Comparison of ENCODE assay signal across 8 cellular contexts in the genomic region with DNA sequence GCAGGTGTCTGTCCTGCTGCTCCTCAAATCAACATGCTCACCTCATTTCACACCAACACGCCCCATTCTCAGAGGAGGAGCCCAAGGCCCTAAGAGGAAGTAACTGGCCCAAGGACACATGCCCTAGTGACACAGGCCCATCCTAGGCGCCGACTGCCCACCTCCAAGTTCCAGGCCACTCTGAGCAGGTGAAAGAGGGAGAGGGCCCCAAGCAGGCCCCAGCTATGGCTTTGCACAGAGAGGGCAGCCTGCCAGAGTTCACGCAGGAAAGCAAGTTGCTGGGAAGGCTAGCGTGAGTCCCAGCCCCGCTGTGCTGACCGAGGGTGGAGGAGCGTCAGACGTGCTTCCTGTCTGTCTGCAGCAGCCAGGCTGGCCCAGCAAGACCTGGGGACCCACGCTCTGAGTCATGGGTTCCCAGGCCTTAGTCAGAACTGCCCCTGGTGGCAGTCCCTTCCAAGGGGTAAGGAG. TPM values are rescaled to one million over a fixed set of nuclear protein-coding genes. Genes with fewer than 3 reads are reported as not detected.
A peak's percentile ranks its signal among the peaks of the same experiment; 100 is the strongest.
DNase-seq lines count a peak whose midpoint lies in the region; ATAC-seq and TF ChIP-seq lines count a peak whose summit lies in the region.
"Not testable (repeated sequence)": the region's sequence is repeated elsewhere in the genome, so short reads cannot be mapped to it uniquely, and the experiment has no call there.

No MANE protein-coding gene starts in this region.

- not testable (repeated sequence) for H3K23ac ChIP-seq in neuronal stem cell (ENCODE audit: low read depth, low read length, poor library complexity)

- not testable (repeated sequence) for H3K4ac ChIP-seq in neuronal stem cell (ENCODE audit: low read length)

- H3K4me3 ChIP-seq in Panc1 (ENCODE audit: low read depth in 2 of 2, low read length in 2 of 2); neuronal stem cell (ENCODE audit: low read length in 2 of 2): not testable (repeated sequence)

- not testable (repeated sequence) for BruUV-seq in Panc1 (replicated peaks; lab: Mats Ljungman, UMichigan)

- not testable (repeated sequence) for TF ChIP-seq CTCF in Panc1 (IDR thresholded peaks at IDR 0.05); endothelial cell (IDR thresholded peaks at IDR 0.05; ENCODE audit: unreplicated experiment); type B pancreatic cell (conservative IDR thresholded peaks at IDR 0.05)

- not testable (repeated sequence) for H3K9me3 ChIP-seq in Panc1 (ENCODE audit: control insufficient read depth, insufficient read depth, low read depth, low read length); neuronal stem cell (replicated peaks in 1 of 2; ENCODE audit: control insufficient read depth in 2 of 2, insufficient read depth in 1 of 2, low read depth in 1 of 2, low read length in 2 of 2)

- H4K91ac ChIP-seq in neuronal stem cell (ENCODE audit: low read depth, low read length, poor library complexity) = not testable (repeated sequence)

- H3K4me1 Mint-ChIP-seq in endothelial cell (ENCODE audit: unreplicated experiment); type B pancreatic cell (ENCODE audit: unreplicated experiment): not testable (repeated sequence)

- not testable (repeated sequence) for H3K9me3 Mint-ChIP-seq in activated naive CD4-positive, alpha-beta T cell treated with anti-CD3 and anti-CD28 coated beads, Interleukin-2, amount 50 U/mL, for 72 hours; endothelial cell (ENCODE audit: unreplicated experiment); type B pancreatic cell

- CTCF ChIA-PET in Panc1 (lab: Charles Lee) = not testable (repeated sequence)

- not testable (repeated sequence) for H3K4me3 Mint-ChIP-seq in endothelial cell (ENCODE audit: unreplicated experiment); type B pancreatic cell

- not testable (repeated sequence) for H2BK5ac ChIP-seq in neuronal stem cell (ENCODE audit: low read length)

- H2BK15ac ChIP-seq in neuronal stem cell (ENCODE audit: low read length) = not testable (repeated sequence)

- not testable (repeated sequence) for H2BK120ac ChIP-seq in neuronal stem cell (ENCODE audit: low read depth, low read length)

- H4K8ac ChIP-seq in neuronal stem cell (ENCODE audit: low read depth, low read length) = not testable (repeated sequence)

- not testable (repeated sequence) for H3K79me1 ChIP-seq in neuronal stem cell (ENCODE audit: low read depth, low read length)

- peak overlapping the region; percentile 82 for H3K14ac ChIP-seq in neuronal stem cell (ENCODE audit: low read length)

- in situ Hi-C loops in Panc1 (cut with HindIII; ENCODE audit: low pct_unique_long_range_greater_than_20kb, low sequenced_read_pairs) = not testable (repeated sequence)

- not testable (repeated sequence) for H3K9ac ChIP-seq in neuronal stem cell (ENCODE audit: low read depth, low read length, poor library complexity)

- H3K27ac Mint-ChIP-seq in activated naive CD4-positive, alpha-beta T cell treated with anti-CD3 and anti-CD28 coated beads, Interleukin-2, amount 50 U/mL, for 72 hours; type B pancreatic cell: not testable (repeated sequence)
- peak overlapping the region; percentile 36 for H3K27ac Mint-ChIP-seq in endothelial cell (ENCODE audit: unreplicated experiment)

- ATAC-seq in HG02678 (IDR thresholded peaks at IDR 0.05; ENCODE audit: unreplicated experiment) = peak; percentile 41
- peak; percentile 77 for ATAC-seq in Panc1
- ATAC-seq in activated naive CD4-positive, alpha-beta T cell treated with anti-CD3 and anti-CD28 coated beads, Interleukin-2, amount 50 U/mL, for 72 hours = peak; percentile 43 to 47

- not testable (repeated sequence) for H3K4me2 ChIP-seq in neuronal stem cell (ENCODE audit: insufficient read depth, low read length, poor library complexity, severe bottlenecking)

- H3K4me1 ChIP-seq in Panc1 (ENCODE audit: control insufficient read depth, insufficient read depth, low read length); neuronal stem cell (ENCODE audit: control insufficient read depth in 2 of 2, insufficient read depth in 1 of 2, low read depth in 1 of 2, low read length in 2 of 2): not testable (repeated sequence)

- DNase-seq in EH (ENCODE audit: low read depth) = peak; percentile 65
- not testable (repeated sequence) for DNase-seq in Panc1 (ENCODE audit: low read depth, low spot score); activated naive CD4-positive, alpha-beta T cell treated with anti-CD3 and anti-CD28 coated beads, Interleukin-2, amount 50 U/mL, for 72 hours (ENCODE audit: low spot score in 2 of 2); endothelial cell (ENCODE audit: low spot score); neuronal stem cell (ENCODE audit: low spot score)
- DNase-seq in kidney tubule cell (ENCODE audit: low spot score) = peak; percentile 14
- peak; percentile 47 for DNase-seq in type B pancreatic cell (ENCODE audit: extremely low spot score, unreplicated experiment)

- intact Hi-C loops in Panc1 (cut with micrococcal nuclease; ENCODE audit: unreplicated experiment) = not testable (repeated sequence)

- H3K27me3 Mint-ChIP-seq in endothelial cell (ENCODE audit: unreplicated experiment); type B pancreatic cell: not testable (repeated sequence)

- not testable (repeated sequence) for H3K27me3 ChIP-seq in Panc1 (ENCODE audit: control insufficient read depth, insufficient read depth, low read length); neuronal stem cell (ENCODE audit: control insufficient read depth in 3 of 3, insufficient read depth in 3 of 3, low read depth in 1 of 3, low read length in 3 of 3)

- H3K18ac ChIP-seq in neuronal stem cell (ENCODE audit: low read length) = not testable (repeated sequence)

- H2BK12ac ChIP-seq in neuronal stem cell (ENCODE audit: low read length) = not testable (repeated sequence)

- H3K36me3 ChIP-seq in Panc1 (ENCODE audit: control insufficient read depth, insufficient read depth, low read length); neuronal stem cell (replicated peaks in 1 of 2; ENCODE audit: control insufficient read depth in 2 of 2, insufficient read depth in 2 of 2, low read length in 2 of 2): not testable (repeated sequence)

- not testable (repeated sequence) for H3K36me3 Mint-ChIP-seq in activated naive CD4-positive, alpha-beta T cell treated with anti-CD3 and anti-CD28 coated beads, Interleukin-2, amount 50 U/mL, for 72 hours; endothelial cell (ENCODE audit: low read depth, unreplicated experiment); type B pancreatic cell

- not testable (repeated sequence) for H2AK5ac ChIP-seq in neuronal stem cell (ENCODE audit: low read depth, low read length)

- POLR2A ChIA-PET in Panc1 (lab: Charles Lee) = not testable (repeated sequence)

- WGBS in neuronal stem cell (ENCODE audit: extremely low coverage in 2 of 2, insufficient read length in 2 of 2, insufficient replicate concordance in 1 of 2), 2 donors = no CpG with 5 or more reads among the region's 10 CpGs

- H3K27ac ChIP-seq in Panc1 (ENCODE audit: low read length); neuronal stem cell (replicated peaks; ENCODE audit: low read length): not testable (repeated sequence)

- H2AFZ ChIP-seq in neuronal stem cell (ENCODE audit: low read length) = not testable (repeated sequence)

RNA-seq across cellular contexts. Expression of a gene that starts 13.1 kb away (rescaled TPM):
- total RNA-seq in Panc1 (2021; ENCODE audit: unreplicated experiment) (3.5 TPM), endothelial cell (ENCODE audit: unreplicated experiment) (0.28 TPM), type B pancreatic cell (ENCODE audit: low replicate concordance) (2.7 and 6.3 TPM in 2 replicates)
- 4.1 TPM for polyA plus RNA-seq in Panc1 (2012; ENCODE audit: insufficient read length)
- total RNA-seq in activated naive CD4-positive, alpha-beta T cell treated with anti-CD3 and anti-CD28 coated beads, Interleukin-2, amount 50 U/mL, for 72 hours = 1 to 10 TPM in 1 of 2 donors, under 1 TPM in 1; 0.57 to 1.8 TPM
- polyA plus RNA-seq in neuronal stem cell (2013, experiment 1 of 2) = 1.7 TPM
- 1.6 TPM for polyA plus RNA-seq in neuronal stem cell (2013, experiment 2 of 2)
